10 cellular contexts compared by ENCODE assay signal in the genomic region with DNA sequence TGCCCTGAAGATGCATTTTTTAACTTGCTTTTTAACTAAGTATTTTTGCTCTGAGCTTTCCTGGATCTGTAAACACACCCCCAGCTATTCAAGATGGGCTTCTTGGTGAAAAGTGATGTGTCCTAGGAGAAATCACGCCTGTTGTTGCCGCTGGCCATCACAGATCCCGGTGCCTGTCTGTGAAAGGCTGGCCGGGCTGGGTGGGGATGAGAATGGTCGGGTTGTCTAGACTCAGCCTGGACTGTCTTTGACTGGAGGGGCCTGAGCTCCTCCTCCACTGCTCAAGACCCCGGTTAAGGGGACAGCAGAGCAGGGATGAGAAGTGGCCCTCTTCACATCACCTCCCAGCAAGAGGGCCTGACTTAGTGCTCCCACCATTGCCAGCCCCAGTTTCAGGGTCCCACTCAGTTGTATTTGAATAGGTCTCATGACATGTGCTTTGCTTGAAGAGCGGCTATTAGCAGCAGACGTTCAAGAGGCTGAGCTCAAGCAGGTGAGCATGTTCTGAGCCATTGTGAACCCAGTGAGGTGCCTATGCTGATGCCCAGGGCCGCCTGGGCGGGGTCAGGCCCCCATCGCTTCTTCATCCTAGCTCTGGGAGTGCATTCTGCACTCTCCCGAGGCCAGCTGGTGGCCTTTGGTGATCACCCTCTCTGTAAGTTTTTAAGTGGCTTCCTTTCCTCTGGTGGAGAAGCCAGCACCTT.
DNase-seq lines count a peak whose midpoint lies in the region; ATAC-seq and TF ChIP-seq lines count a peak whose summit lies in the region.
"Had no signal": no experiment of that assay in that cellular context is flagged by ENCODE, and none has a peak within 500 bp of the region (broad histone marks: within the 10 kb centered on the region; RNA-seq: fewer than 3 reads in every experiment).

No MANE protein-coding gene starts in this region.

- CTCF ChIA-PET in AG04450 (lab: Charles Lee) = interaction anchor here (0.6 to 1.6 kb wide), 6 partner anchors 13 to 209 kb away, joined by 3 to 18 read pairs (median 3); no protein-coding TSS in a partner anchor
- CTCF ChIA-PET in activated CD4-positive, alpha-beta memory T cell treated with anti-CD3 and anti-CD28 coated beads, Interleukin-2, amount 10 ng/mL, durations not matched to agents 7 days and 5 days (lab: Charles Lee) = interaction anchor here (0.7 kb wide), 1 partner anchor 53 kb away, joined by 4 read pairs; no protein-coding TSS in a partner anchor

- no peak for TF ChIP-seq EP300 in gastroesophageal sphincter (IDR thresholded peaks at IDR 0.05)

- H3K9me3 Mint-ChIP-seq in activated CD4-positive, alpha-beta memory T cell treated with anti-CD3 and anti-CD28 coated beads, Interleukin-2, amount 10 ng/mL, durations not matched to agents 7 days and 5 days = no peaks in the 10 kb centered on the region
- no peaks in the 10 kb centered on the region for H3K9me3 Mint-ChIP-seq in natural killer cell treated with Interleukin-12 subunit alpha and Interleukin-12 subunit beta and Interleukin-15 and Interleukin-18, amount 100 ng/mL, for 72 hours

- TF ChIP-seq POLR2A in gastroesophageal sphincter (IDR thresholded peaks at IDR 0.05) = no peak

- H3K36me3 ChIP-seq in SJCRH30 (no peaks in the 10 kb centered on the region), gastroesophageal sphincter (no peaks in the 10 kb centered on the region), psoas muscle (ENCODE audit: insufficient read depth in 1 of 2, low read depth in 1 of 2) (no peaks in the 10 kb centered on the region)

- H3K36me3 Mint-ChIP-seq in activated CD4-positive, alpha-beta memory T cell treated with anti-CD3 and anti-CD28 coated beads, Interleukin-2, amount 10 ng/mL, durations not matched to agents 7 days and 5 days (ENCODE audit: low read depth) = no peaks in the 10 kb centered on the region
- no peaks in the 10 kb centered on the region for H3K36me3 Mint-ChIP-seq in natural killer cell treated with Interleukin-12 subunit alpha and Interleukin-12 subunit beta and Interleukin-15 and Interleukin-18, amount 100 ng/mL, for 72 hours

- H3K27me3 Mint-ChIP-seq in activated CD4-positive, alpha-beta memory T cell treated with anti-CD3 and anti-CD28 coated beads, Interleukin-2, amount 10 ng/mL, durations not matched to agents 7 days and 5 days = no peaks in the 10 kb centered on the region
- H3K27me3 Mint-ChIP-seq in natural killer cell treated with Interleukin-12 subunit alpha and Interleukin-12 subunit beta and Interleukin-15 and Interleukin-18, amount 100 ng/mL, for 72 hours = no peaks in the 10 kb centered on the region
- H3K27me3 Mint-ChIP-seq: B cell had no signal

- H3K27ac ChIP-seq in AG04450 (ENCODE audit: low read depth, low read length) (peak overlapping the region; percentile 95), SJCRH30 (peak overlapping the region; percentile 87), gastroesophageal sphincter (peak overlapping the region; percentile 88 to 92 (median 88)), psoas muscle (peak overlapping the region; percentile 76)

- TF ChIP-seq CTCF in AG04450 (IDR thresholded peaks at IDR 0.05; ENCODE audit: low read depth, low read length) (no peak), gastroesophageal sphincter (IDR thresholded peaks at IDR 0.05) (no peak), psoas muscle (IDR thresholded peaks at IDR 0.05) (no peak)

- ATAC-seq in gastroesophageal sphincter (peak; percentile 7), psoas muscle (peak in 1 of 4 donors; percentile 14), GM19351 (IDR thresholded peaks at IDR 0.05; ENCODE audit: unreplicated experiment) (no peak)
- no peak for ATAC-seq in natural killer cell treated with Interleukin-12 subunit alpha and Interleukin-12 subunit beta and Interleukin-15 and Interleukin-18, amount 100 ng/mL, for 72 hours

- peaks cover 6% of the 10 kb centered on the region for H3K4me1 Mint-ChIP-seq in activated CD4-positive, alpha-beta memory T cell treated with anti-CD3 and anti-CD28 coated beads, Interleukin-2, amount 10 ng/mL, durations not matched to agents 7 days and 5 days
- no peaks in the 10 kb centered on the region for H3K4me1 Mint-ChIP-seq in natural killer cell treated with Interleukin-12 subunit alpha and Interleukin-12 subunit beta and Interleukin-15 and Interleukin-18, amount 100 ng/mL, for 72 hours (ENCODE audit: low read depth in 2 of 2)
- H3K4me1 Mint-ChIP-seq: B cell had no signal

- WGBS in gastroesophageal sphincter (ENCODE audit: low coverage in 1 of 2), 2 donors = 100% methylated on average over 3 of the region's 12 CpGs; no CpG with 5 or more reads in 1 of the 2 donors
- 79 to 90% (median 81%) methylated on average over 12 of the region's 12 CpGs for WGBS in psoas muscle, 3 donors

- H3K4me3 ChIP-seq in AG04450 (ENCODE audit: low read depth, low read length) (peak overlapping the region; percentile 22; the same call in 1 of the 2 replicates), SJCRH30 (no peak overlapping the region), gastroesophageal sphincter (peak overlapping the region in 1 of 2 donors; percentile 10), psoas muscle (peak overlapping the region; percentile 20)

- POLR2A ChIA-PET in AG04450 (lab: Yijun Ruan, JAX) = interaction anchor here (0.6 to 1.6 kb wide), 4 partner anchors 9 to 170 kb away, joined by 3 to 9 read pairs (median 4); no protein-coding TSS in a partner anchor
- POLR2A ChIA-PET in activated CD4-positive, alpha-beta memory T cell treated with anti-CD3 and anti-CD28 coated beads, Interleukin-2, amount 10 ng/mL, durations not matched to agents 7 days and 5 days (lab: Charles Lee) = no interaction called here

- intact Hi-C loops in psoas muscle (cut with DNase I) = no loop called here

- H3K9me3 ChIP-seq in AG04450 (ENCODE audit: control insufficient read depth, insufficient read depth, low read length) (no peaks in the 10 kb centered on the region), SJCRH30 (replicated peaks) (0 out of 2 replicates have a peak, but pooled peaks cover 2% of the 10 kb centered on the region), gastroesophageal sphincter (no peaks in the 10 kb centered on the region), psoas muscle (no peaks in the 10 kb centered on the region)

- H3K27me3 ChIP-seq in AG04450 (ENCODE audit: control insufficient read depth, insufficient read depth, low read length) = no peaks in the 10 kb centered on the region
- H3K27me3 ChIP-seq in SJCRH30 = no peaks in the 10 kb centered on the region
- no peaks in the 10 kb centered on the region for H3K27me3 ChIP-seq in gastroesophageal sphincter
- no peaks in the 10 kb centered on the region for H3K27me3 ChIP-seq in psoas muscle (ENCODE audit: insufficient read depth in 3 of 3, low read length in 2 of 3)

- H3K4me1 ChIP-seq in SJCRH30 (peaks cover 32% of the 10 kb centered on the region), gastroesophageal sphincter (peaks cover 20 to 62% (median 31%) of the 10 kb centered on the region in 3 donors), psoas muscle (peaks cover 56% of the 10 kb centered on the region)

- DNase-seq in AG04450 (ENCODE audit: low read depth, low spot score) (no peak), SJCRH30 (peak; percentile 34 to 44), psoas muscle (no peak)
- no peak for DNase-seq in activated CD4-positive, alpha-beta memory T cell treated with anti-CD3 and anti-CD28 coated beads, Interleukin-2, amount 10 ng/mL, durations not matched to agents 7 days and 5 days
- DNase-seq in activated CD8-positive, alpha-beta memory T cell treated with anti-CD3 and anti-CD28 coated beads, Interleukin-2, amount 50 U/mL, for 4 hours = no peak
- DNase-seq in natural killer cell treated with Interleukin-12 subunit alpha and Interleukin-12 subunit beta and Interleukin-15 and Interleukin-18, amount 100 ng/mL, for 72 hours (ENCODE audit: low spot score) = no peak
- DNase-seq: activated CD4-positive, alpha-beta T cell treated with anti-CD3 and anti-CD28 coated beads for 1 hour had no signal

- no peak overlapping the region for H3K4me3 Mint-ChIP-seq in activated CD4-positive, alpha-beta memory T cell treated with anti-CD3 and anti-CD28 coated beads, Interleukin-2, amount 10 ng/mL, durations not matched to agents 7 days and 5 days
- no peak overlapping the region for H3K4me3 Mint-ChIP-seq in natural killer cell treated with Interleukin-12 subunit alpha and Interleukin-12 subunit beta and Interleukin-15 and Interleukin-18, amount 100 ng/mL, for 72 hours
- H3K4me3 Mint-ChIP-seq: B cell had no signal

- H3K27ac Mint-ChIP-seq in activated CD4-positive, alpha-beta memory T cell treated with anti-CD3 and anti-CD28 coated beads, Interleukin-2, amount 10 ng/mL, durations not matched to agents 7 days and 5 days = no peak overlapping the region
- H3K27ac Mint-ChIP-seq in natural killer cell treated with Interleukin-12 subunit alpha and Interleukin-12 subunit beta and Interleukin-15 and Interleukin-18, amount 100 ng/mL, for 72 hours = no peak overlapping the region
- H3K27ac Mint-ChIP-seq: B cell had no signal

Comparison
In these comparisons a context has a peak if more than half of its experiments do, and no peak if none do; other contexts are left out.
1. DNase-seq: peak in SJCRH30 (2 of 2); none in AG04450 (single experiment), psoas muscle (0 of 2), activated CD4-positive, alpha-beta memory T cell treated with anti-CD3 and anti-CD28 coated beads, Interleukin-2, amount 10 ng/mL, durations not matched to agents 7 days and 5 days (single experiment), activated CD8-positive, alpha-beta memory T cell treated with anti-CD3 and anti-CD28 coated beads, Interleukin-2, amount 50 U/mL, for 4 hours (single experiment) and natural killer cell treated with Interleukin-12 subunit alpha and Interleukin-12 subunit beta and Interleukin-15 and Interleukin-18, amount 100 ng/mL, for 72 hours (single experiment).
2. Peak in every context shown above with its lines, with median percentiles within 50 percentile points of each other: H3K27ac ChIP-seq.